ENCODE assay signal across 13 cellular contexts in genomic region chrX:109624641-109625311, GRCh38. TPM values are rescaled to one million over a fixed set of nuclear protein-coding genes. Genes with fewer than 3 reads are reported as not detected.
DNase-seq lines count a peak whose midpoint lies in the region; ATAC-seq lines count a peak whose summit lies in the region.
"Had no signal": no experiment of that assay in that cellular context is flagged by ENCODE, and none has a peak within 500 bp of the region (broad histone marks: within the 10 kb centered on the region; RNA-seq: fewer than 3 reads in every experiment).

KCNE5 (minus strand) TSS chrX:109625172; CDS start chrX:109625020, 152 bp downstream.

- H3K27me3 ChIP-seq in HUES48 (ENCODE audit: control insufficient read depth, insufficient read depth, low read length), result peaks cover 35% of the 10 kb centered on the region
- H3K27me3 ChIP-seq: thyroid gland had no signal

- peaks cover 4% of the 10 kb centered on the region for H3K27me3 Mint-ChIP-seq in dendritic cell treated with granulocyte-macrophage colony-stimulating factor and Interleukin-4, amounts not matched to agents 40 ng/mL and 50 ng/mL, for 4 days
- peaks cover 0 to 2% (median 2%) of the 10 kb centered on the region in 3 donors for H3K27me3 Mint-ChIP-seq in immature natural killer cell (ENCODE audit: low read depth in 3 of 3)
- H3K27me3 Mint-ChIP-seq: activated naive CD4-positive, alpha-beta T cell treated with anti-CD3 and anti-CD28 coated beads, Interleukin-2, amount 50 U/mL, for 24 hours had no signal

- peak in 1 of 3 donors; percentile 6 for DNase-seq in immature natural killer cell
- DNase-seq in skeletal muscle cell (ENCODE audit: low read depth), result no peak
- DNase-seq in NK-92 (lab: John Stamatoyannopoulos, UW; ENCODE audit: unreplicated experiment), result no peak
- no peak for DNase-seq in DMS53 (lab: John Stamatoyannopoulos, UW)
- DNase-seq: activated CD4-positive, alpha-beta T cell treated with anti-CD3 and anti-CD28 coated beads, Interleukin-2, amount 50 U/mL, for 1 hour; CD8-positive, alpha-beta memory T cell; NCI-H748 treated with DMSO at 0.1 percent for 48 hours; thyroid gland had no signal

- H3K27ac ChIP-seq in HUES48 (ENCODE audit: low read depth, low read length), result no peak within 1 kb of the TSS
- H3K27ac ChIP-seq: thyroid gland had no signal

- no peak for ATAC-seq in GM19395 (IDR thresholded peaks at IDR 0.05; ENCODE audit: unreplicated experiment)
- ATAC-seq in GM18519 (IDR thresholded peaks at IDR 0.05; ENCODE audit: low FRiP score, unreplicated experiment), result no peak

- H3K9me3 ChIP-seq in HUES48 (ENCODE audit: control insufficient read depth, insufficient read depth, low read length), result no peaks in the 10 kb centered on the region
- H3K9me3 ChIP-seq: thyroid gland had no signal

- no peaks in the 10 kb centered on the region for H3K9me3 Mint-ChIP-seq in dendritic cell treated with granulocyte-macrophage colony-stimulating factor and Interleukin-4, amounts not matched to agents 40 ng/mL and 50 ng/mL, for 4 days
- no peaks in the 10 kb centered on the region for H3K9me3 Mint-ChIP-seq in immature natural killer cell
- H3K9me3 Mint-ChIP-seq: activated naive CD4-positive, alpha-beta T cell treated with anti-CD3 and anti-CD28 coated beads, Interleukin-2, amount 50 U/mL, for 24 hours; CD8-positive, alpha-beta memory T cell had no signal

- peak within 1 kb of the TSS; percentile 48; the same call in 1 of the 2 replicates for H3K9ac ChIP-seq in HUES48 (ENCODE audit: low read depth, low read length)

- peaks cover 19% of the 10 kb centered on the region for H3K4me1 Mint-ChIP-seq in dendritic cell treated with granulocyte-macrophage colony-stimulating factor and Interleukin-4, amounts not matched to agents 40 ng/mL and 50 ng/mL, for 4 days (ENCODE audit: low read depth)
- peaks cover 14 to 23% of the 10 kb centered on the region in 2 donors for H3K4me1 Mint-ChIP-seq in immature natural killer cell
- H3K4me1 Mint-ChIP-seq: activated naive CD4-positive, alpha-beta T cell treated with anti-CD3 and anti-CD28 coated beads, Interleukin-2, amount 50 U/mL, for 24 hours; CD8-positive, alpha-beta memory T cell had no signal

- peaks cover 14% of the 10 kb centered on the region for H3K36me3 Mint-ChIP-seq in dendritic cell treated with granulocyte-macrophage colony-stimulating factor and Interleukin-4, amounts not matched to agents 40 ng/mL and 50 ng/mL, for 4 days (ENCODE audit: low read depth)
- H3K36me3 Mint-ChIP-seq in immature natural killer cell, result peaks cover 0 to 8% (median 7%) of the 10 kb centered on the region in 3 donors
- H3K36me3 Mint-ChIP-seq: CD8-positive, alpha-beta memory T cell had no signal

- intact Hi-C loops in dendritic cell treated with granulocyte-macrophage colony-stimulating factor and Interleukin-4, amounts not matched to agents 40 ng/mL and 50 ng/mL, for 4 days (cut with micrococcal nuclease), result no loop called here

- H3K36me3 ChIP-seq in HUES48 (ENCODE audit: control insufficient read depth, insufficient read depth, low read length), result no peaks in the 10 kb centered on the region
- H3K36me3 ChIP-seq: thyroid gland had no signal

- H3K4me1 ChIP-seq in HUES48 (ENCODE audit: control insufficient read depth, insufficient read depth, low read length), result peaks cover 5% of the 10 kb centered on the region; the same call in 1 of the 2 replicates
- H3K4me1 ChIP-seq: thyroid gland had no signal

- H3K4me3 ChIP-seq in HUES48 (ENCODE audit: low read depth, low read length) (peak within 1 kb of the TSS; percentile 44), skeletal muscle cell (ENCODE audit: low read depth, low read length) (peak within 1 kb of the TSS; percentile 27)
- H3K4me3 ChIP-seq: thyroid gland had no signal

- peak within 1 kb of the TSS; percentile 32 for H3K4me3 Mint-ChIP-seq in dendritic cell treated with granulocyte-macrophage colony-stimulating factor and Interleukin-4, amounts not matched to agents 40 ng/mL and 50 ng/mL, for 4 days
- H3K4me3 Mint-ChIP-seq in immature natural killer cell, result peak within 1 kb of the TSS in 4 of 5 donors; percentile 38 to 50 (median 46)
- H3K4me3 Mint-ChIP-seq: activated naive CD4-positive, alpha-beta T cell treated with anti-CD3 and anti-CD28 coated beads, Interleukin-2, amount 50 U/mL, for 24 hours; CD8-positive, alpha-beta memory T cell had no signal

- H3K27ac Mint-ChIP-seq in dendritic cell treated with granulocyte-macrophage colony-stimulating factor and Interleukin-4, amounts not matched to agents 40 ng/mL and 50 ng/mL, for 4 days, result no peak within 1 kb of the TSS
- peak within 1 kb of the TSS in 3 of 6 donors; percentile 6 to 27 (median 19) for H3K27ac Mint-ChIP-seq in immature natural killer cell
- H3K27ac Mint-ChIP-seq: activated naive CD4-positive, alpha-beta T cell treated with anti-CD3 and anti-CD28 coated beads, Interleukin-2, amount 50 U/mL, for 24 hours had no signal

RNA-seq across cellular contexts. Expression of gene KCNE5, which starts in this region (rescaled TPM):
- polyA plus RNA-seq in immature natural killer cell, result under 1 TPM in 2 of 3 donors, not detected in 1; 0.69 to 0.79 TPM
